Comparison of ENCODE assay signal across 16 cellular contexts in genomic region chr1:204255966-204256365, GRCh38. TPM values are rescaled to one million over a fixed set of nuclear protein-coding genes. Genes with fewer than 3 reads are reported as not detected.
DNase-seq lines count a peak whose midpoint lies in the region; TF ChIP-seq lines count a peak whose summit lies in the region.
"Had no signal": no experiment of that assay in that cellular context is flagged by ENCODE, and none has a peak within 500 bp of the region (broad histone marks: within the 10 kb centered on the region; RNA-seq: fewer than 3 reads in every experiment).

No MANE protein-coding gene starts in this region.

- H3K36me3 ChIP-seq in osteoblast (ENCODE audit: insufficient read depth, low read length) (no peaks in the 10 kb centered on the region), esophagus squamous epithelium (peaks cover 0 to 34% (median 0%) of the 10 kb centered on the region in 3 donors)
- H3K36me3 ChIP-seq: SJCRH30 had no signal

- H2AFZ ChIP-seq in osteoblast (ENCODE audit: low read length) = peak overlapping the region; percentile 81

- H3K27me3 ChIP-seq in osteoblast (ENCODE audit: insufficient read depth, low read length) = peaks cover 9% of the 10 kb centered on the region
- no peaks in the 10 kb centered on the region for H3K27me3 ChIP-seq in esophagus squamous epithelium
- H3K27me3 ChIP-seq: cardiac muscle cell, esophagus muscularis mucosa, SJCRH30 had no signal

- peaks cover 10% of the 10 kb centered on the region for H3K4me1 ChIP-seq in osteoblast (ENCODE audit: insufficient read depth, low read length)
- H3K4me1 ChIP-seq in esophagus squamous epithelium = peaks cover 0 to 3% (median 0%) of the 10 kb centered on the region in 3 donors
- H3K4me1 ChIP-seq: psoas muscle had no signal

- WGBS in esophagus squamous epithelium, 2 donors = 64 to 76% methylated on average over 5 of the region's 5 CpGs

- H3K4me2 ChIP-seq in osteoblast (ENCODE audit: insufficient read depth, low read length) = no peak overlapping the region

- no peak overlapping the region for H3K27ac ChIP-seq in osteoblast (ENCODE audit: low read depth, low read length)
- peak overlapping the region in 1 of 4 donors; percentile 3 for H3K27ac ChIP-seq in esophagus squamous epithelium
- H3K27ac ChIP-seq: cardiac muscle cell, esophagus muscularis mucosa, psoas muscle, SJCRH30 had no signal

- TF ChIP-seq POLR2A in esophagus squamous epithelium (IDR thresholded peaks at IDR 0.05) = no peak

- no peaks in the 10 kb centered on the region for H3K79me2 ChIP-seq in osteoblast (ENCODE audit: insufficient read depth, low read length)

- H3K9me3 ChIP-seq in osteoblast (ENCODE audit: low read depth, low read length) (no peaks in the 10 kb centered on the region), esophagus squamous epithelium (no peaks in the 10 kb centered on the region)
- H3K9me3 ChIP-seq: esophagus muscularis mucosa, psoas muscle, SJCRH30 had no signal

- TF ChIP-seq CTCF in fibroblast of the aortic adventitia (IDR thresholded peaks at IDR 0.05; ENCODE audit: insufficient read depth, low read length) = no peak
- TF ChIP-seq CTCF in osteoblast (IDR thresholded peaks at IDR 0.05; ENCODE audit: extremely low read depth, low read depth, low read length) = no peak
- no peak for TF ChIP-seq CTCF in esophagus squamous epithelium (IDR thresholded peaks at IDR 0.05)

- intact Hi-C loops in esophagus squamous epithelium (cut with DNase I) = loop anchor here (5.0 kb wide), 1 partner anchor 106 kb away; no protein-coding TSS in a partner anchor

- no peak overlapping the region for H3K4me3 ChIP-seq in fibroblast of the aortic adventitia (ENCODE audit: low read depth, low read length)
- no peak overlapping the region for H3K4me3 ChIP-seq in osteoblast (ENCODE audit: insufficient read depth, low read length)
- H3K4me3 ChIP-seq in esophagus squamous epithelium = no peak overlapping the region
- H3K4me3 ChIP-seq: cardiac muscle cell, esophagus muscularis mucosa, psoas muscle, SJCRH30 had no signal

- DNase-seq in GM03348 (ENCODE audit: low spot score) (peak; percentile 52), amniotic epithelial cell (ENCODE audit: low read depth) (peak; percentile 53), fibroblast of the aortic adventitia (ENCODE audit: low read depth) (peak; percentile 46), osteoblast (ENCODE audit: insufficient read length, low spot score, missing footprints) (peak; percentile 84), NCI-H345 (lab: John Stamatoyannopoulos, UW) (no peak), esophagus squamous epithelium (lab: John Stamatoyannopoulos, UW) (no peak), activated gamma-delta T cell treated with Interleukin-2 at 50 U/mL for 16 hours (no peak)
- DNase-seq in stimulated activated CD4-positive, alpha-beta T cell treated with anti-CD3 and anti-CD28 coated beads, Interleukin-2, amount 100 ng/mL, for 48 hours = no peak
- DNase-seq: activated CD8-positive, alpha-beta T cell treated with anti-CD3 and anti-CD28 coated beads for 36 hours; CD4-positive, alpha-beta memory T cell; MM.1S; psoas muscle; stimulated activated CD4-positive, alpha-beta T cell treated with anti-CD3 and anti-CD28 coated beads, Interleukin-2, amount 100 ng/mL, for 24 hours had no signal

- H4K20me1 ChIP-seq in osteoblast (ENCODE audit: insufficient read depth, low read length) = no peaks in the 10 kb centered on the region

RNA-seq across cellular contexts. Expression of gene GOLT1A, which starts 42.2 kb away (rescaled TPM):
- not detected in 2 replicates for total RNA-seq in fibroblast of the aortic adventitia (ENCODE audit: low replicate concordance)
- not detected in 2 replicates for total RNA-seq in osteoblast
- under 1 TPM in 1 of 4 donors, not detected in 3; 0.38 TPM for total RNA-seq in esophagus squamous epithelium
- total RNA-seq: activated CD8-positive, alpha-beta T cell treated with anti-CD3 and anti-CD28 coated beads for 36 hours; psoas muscle; SJCRH30 had no signal

RNA-seq across cellular contexts. Expression of gene KISS1, which starts 59.7 kb away (rescaled TPM):
- total RNA-seq in fibroblast of the aortic adventitia (ENCODE audit: low replicate concordance) (not detected in 2 replicates), osteoblast (not detected in 2 replicates), esophagus squamous epithelium (not detected)
- total RNA-seq: activated CD8-positive, alpha-beta T cell treated with anti-CD3 and anti-CD28 coated beads for 36 hours; CD4-positive, alpha-beta memory T cell; esophagus muscularis mucosa; psoas muscle; SJCRH30 had no signal

Comparison
In these comparisons a context has a peak if more than half of its experiments do, and no peak if none do; other contexts are left out.
1. DNase-seq: peak in GM03348 (single experiment), amniotic epithelial cell (single experiment), fibroblast of the aortic adventitia (single experiment) and osteoblast (single experiment); none in NCI-H345 (single experiment), stimulated activated CD4-positive, alpha-beta T cell treated with anti-CD3 and anti-CD28 coated beads, Interleukin-2, amount 100 ng/mL, for 48 hours (0 of 2), esophagus squamous epithelium (single experiment) and activated gamma-delta T cell treated with Interleukin-2 at 50 U/mL for 16 hours (single experiment).